ENCODE assay signal across 12 cellular contexts in genomic region chr7:665751-666453, GRCh38.
DNase-seq lines count a peak whose midpoint lies in the region; ATAC-seq and TF ChIP-seq lines count a peak whose summit lies in the region.
"Had no signal": no experiment of that assay in that cellular context is flagged by ENCODE, and none has a peak within 500 bp of the region (broad histone marks: within the 10 kb centered on the region; RNA-seq: fewer than 3 reads in every experiment).

No MANE protein-coding gene starts in this region.

- no peaks in the 10 kb centered on the region for H3K36me3 ChIP-seq in iPS DF 6.9 (ENCODE audit: control insufficient read depth, insufficient read depth, low read length)
- H3K36me3 ChIP-seq: suprapubic skin had no signal

- no peak overlapping the region for H3K27ac ChIP-seq in iPS DF 6.9 (ENCODE audit: low read length)
- H3K27ac ChIP-seq: suprapubic skin had no signal

- in situ Hi-C loops in G401 (cut with HindIII; ENCODE audit: low sequenced_read_pairs), result loop anchor here (5.0 to 10.0 kb wide), 2 partner anchors 59 to 331 kb away; no protein-coding TSS in a partner anchor

- no peak overlapping the region for H3K4me3 ChIP-seq in cardiac fibroblast (replicated peaks in 1 of 2; ENCODE audit: low read depth in 2 of 2, low read length in 2 of 2)
- no peak overlapping the region for H3K4me3 ChIP-seq in iPS DF 6.9 (ENCODE audit: low read length)
- H3K4me3 ChIP-seq: suprapubic skin had no signal

- H3K27me3 ChIP-seq in iPS DF 6.9 (ENCODE audit: control insufficient read depth, insufficient read depth, low read length), result no peaks in the 10 kb centered on the region
- H3K27me3 ChIP-seq: suprapubic skin had no signal

- TF ChIP-seq CTCF in cardiac fibroblast (IDR thresholded peaks at IDR 0.05; ENCODE audit: low read depth, low read length), result peak; percentile 14

- peak; percentile 54 for DNase-seq in G401 (ENCODE audit: low spot score)
- DNase-seq in cardiac fibroblast (ENCODE audit: low read depth in 2 of 2), result peak in 1 of 2 donors; percentile 29
- peak; percentile 9 for DNase-seq in iPS DF 6.9 (ENCODE audit: low read depth, low spot score)
- peak in 9 of 10 donors; percentile 30 to 90 (median 57) for DNase-seq in posterior cingulate gyrus
- no peak for DNase-seq in NCI-H2227 treated with DMSO at 0.1 percent for 48 hours (lab: John Stamatoyannopoulos, UW)
- DNase-seq in erythroblast (lab: John Stamatoyannopoulos, UW), result no peak
- no peak for DNase-seq in DMS153 treated with DMSO at 0.1 percent for 48 hours (lab: John Stamatoyannopoulos, UW; ENCODE audit: unreplicated experiment)
- DNase-seq: activated CD8-positive, alpha-beta memory T cell treated with anti-CD3 and anti-CD28 coated beads, Interleukin-2, amount 50 U/mL, for 4 hours; NCI-H345; stimulated activated CD4-positive, alpha-beta T cell treated with anti-CD3 and anti-CD28 coated beads, Interleukin-15, amount 100 ng/mL, for 24 hours had no signal

- no CpG with 5 or more reads among the region's 34 CpGs for WGBS in iPS DF 6.9 (ENCODE audit: insufficient coverage, insufficient read length)

- intact Hi-C loops in posterior cingulate gyrus (cut with DNase I), result no loop called here

- no peak for ATAC-seq in GM19452 (IDR thresholded peaks at IDR 0.05; ENCODE audit: unreplicated experiment)

- peaks cover 4% of the 10 kb centered on the region; the same call in 1 of the 2 replicates for H3K4me1 ChIP-seq in iPS DF 6.9 (ENCODE audit: control insufficient read depth, insufficient read depth, low read length)

- TF ChIP-seq POLR2A in erythroblast (IDR thresholded peaks at IDR 0.05; ENCODE audit: low read length), result no peak

- H3K9me3 ChIP-seq in iPS DF 6.9 (ENCODE audit: control insufficient read depth, insufficient read depth, low read length), result no peaks in the 10 kb centered on the region
- H3K9me3 ChIP-seq: suprapubic skin had no signal

Comparison
In these comparisons a context has a peak if more than half of its experiments do, and no peak if none do; other contexts are left out.
1. DNase-seq: peak in G401 (single experiment), iPS DF 6.9 (single experiment) and posterior cingulate gyrus (9 of 10); none in NCI-H2227 treated with DMSO at 0.1 percent for 48 hours (single experiment), erythroblast (0 of 2) and DMS153 treated with DMSO at 0.1 percent for 48 hours (single experiment).